ENCODE assay signal across 1 cellular context in genomic region chr5:111367081-111367480, GRCh38.
TF ChIP-seq lines count a peak whose summit lies in the region.

No MANE protein-coding gene starts in this region.

TF ChIP-seq in HCT116, 20 proteins besides CTCF, POLR2A, EP300 and RAD21 (continued from another document):
- TF ChIP-seq ZBTB33 (IDR thresholded peaks at IDR 0.05; ENCODE audit: extremely low read depth, insufficient replicate concordance, low read length) (no peak), EGR1 (IDR thresholded peaks at IDR 0.05; ENCODE audit: low read depth) (no peak), CBX3 (IDR thresholded peaks at IDR 0.05; ENCODE audit: low read depth) (no peak), ZFX (IDR thresholded peaks at IDR 0.05) (no peak), SP1 (IDR thresholded peaks at IDR 0.05; ENCODE audit: low read depth) (peak; percentile 41; the same call in 1 of the 2 replicates), ELF1 (IDR thresholded peaks at IDR 0.05; ENCODE audit: borderline replicate concordance, low read depth) (no peak), JUND (IDR thresholded peaks at IDR 0.05) (peak; percentile 69), YY1 (IDR thresholded peaks at IDR 0.05; ENCODE audit: extremely low read depth, insufficient replicate concordance, low read depth, low read length) (no peak), REST (IDR thresholded peaks at IDR 0.05; ENCODE audit: low read depth) (no peak)
- TF ChIP-seq, protein P1, sequence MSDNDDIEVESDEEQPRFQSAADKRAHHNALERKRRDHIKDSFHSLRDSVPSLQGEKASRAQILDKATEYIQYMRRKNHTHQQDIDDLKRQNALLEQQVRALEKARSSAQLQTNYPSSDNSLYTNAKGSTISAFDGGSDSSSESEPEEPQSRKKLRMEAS (IDR thresholded peaks at IDR 0.05) = no peak
